Comparison of ENCODE assay signal across 10 cellular contexts in the genomic region with DNA sequence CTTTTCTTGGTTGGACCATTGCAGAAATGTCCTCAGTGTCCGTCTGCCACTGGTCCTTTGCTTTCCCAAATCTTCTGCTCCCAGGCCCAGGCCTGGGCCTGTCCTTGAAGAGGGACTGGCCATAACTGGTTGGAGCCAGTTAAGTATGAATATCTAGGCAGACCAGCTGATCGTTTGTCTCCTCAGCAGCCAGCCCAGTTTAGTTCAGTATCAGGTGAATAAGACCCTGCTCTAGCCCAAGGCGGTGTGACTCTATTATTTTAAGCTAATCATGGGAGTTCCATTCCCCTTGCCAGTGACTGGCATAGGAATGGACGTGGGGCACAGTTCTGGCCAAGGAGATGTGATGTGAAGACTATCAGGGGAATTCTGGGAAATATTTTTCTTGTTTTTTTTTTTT.
"Had no signal": no experiment of that assay in that cellular context is flagged by ENCODE, and none has a peak within 500 bp of the region (broad histone marks: within the 10 kb centered on the region; RNA-seq: fewer than 3 reads in every experiment).

No MANE protein-coding gene starts in this region.

- H3K9me3 Mint-ChIP-seq: HFFc6 had no signal

- H3K27ac Mint-ChIP-seq: HFFc6 had no signal

- DNase-seq: GM23248, GOT3, H7, HFFc6, KBM-7 had no signal

- H3K4me3 Mint-ChIP-seq: HFFc6, IgD-negative memory B cell had no signal

- H3K36me3 Mint-ChIP-seq: IgD-negative memory B cell had no signal

- H3K4me1 ChIP-seq: HAP-1 had no signal

- ATAC-seq: HCT116 had no signal

- H3K9me3 ChIP-seq: HAP-1 had no signal

- H3K4me3 ChIP-seq: GM23248, HAP-1 had no signal

- H3K36me3 ChIP-seq: HAP-1 had no signal

- H3K27ac ChIP-seq: GM23248, HL-60, KMS-11 had no signal
